In the genomic region with DNA sequence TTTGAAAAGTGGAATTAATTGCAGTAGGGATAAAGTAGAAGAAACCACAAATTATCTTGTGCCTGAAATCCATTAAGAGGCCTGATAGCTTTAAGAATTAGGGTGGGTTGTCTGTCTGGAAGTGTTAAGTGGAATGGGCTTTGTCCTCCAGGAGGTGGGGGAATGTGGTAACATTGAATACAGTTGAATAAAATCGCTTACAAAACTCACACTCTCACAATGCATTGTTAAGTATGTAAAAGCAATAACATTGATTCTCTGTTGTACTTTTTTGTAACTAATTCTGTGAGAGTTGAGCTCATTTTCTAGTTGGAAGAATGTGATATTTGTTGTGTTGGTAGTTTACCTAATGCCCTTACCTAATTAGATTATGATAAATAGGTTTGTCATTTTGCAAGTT, we compare ENCODE assay signal across 29 cellular contexts. TPM values are rescaled to one million over a fixed set of nuclear protein-coding genes. Genes with fewer than 3 reads are reported as not detected.
DNase-seq lines count a peak whose midpoint lies in the region; ATAC-seq, FAIRE-seq and TF ChIP-seq lines count a peak whose summit lies in the region.
"Had no signal": no experiment of that assay in that cellular context is flagged by ENCODE, and none has a peak within 500 bp of the region (broad histone marks: within the 10 kb centered on the region; RNA-seq: fewer than 3 reads in every experiment).

No MANE protein-coding gene starts in this region.

- H3K36me3 Mint-ChIP-seq in activated T-cell treated with anti-CD3 and anti-CD28 coated beads, Interleukin-2, amount 50 U/mL, for 72 hours (ENCODE audit: insufficient read depth in 2 of 2): peaks cover 10 to 42% of the 10 kb centered on the region in 2 donors
- H3K36me3 Mint-ChIP-seq in T-helper 17 cell (ENCODE audit: low read depth) (peaks cover 11% of the 10 kb centered on the region), nephron progenitor cell (ENCODE audit: low read depth) (peaks cover 78% of the 10 kb centered on the region)

- no peaks in the 10 kb centered on the region for H3K27me3 Mint-ChIP-seq in activated T-cell treated with anti-CD3 and anti-CD28 coated beads, Interleukin-2, amount 50 U/mL, for 72 hours (ENCODE audit: low read depth)
- H3K27me3 Mint-ChIP-seq in T-helper 17 cell (no peaks in the 10 kb centered on the region), nephron progenitor cell (ENCODE audit: low read depth, poor library complexity) (peaks cover 2% of the 10 kb centered on the region)
- H3K27me3 Mint-ChIP-seq: effector memory CD8-positive, alpha-beta T cell had no signal

- ATAC-seq in activated T-cell treated with anti-CD3 and anti-CD28 coated beads, Interleukin-2, amount 50 U/mL, for 72 hours (replicated peaks in 1 of 2): no peak
- ATAC-seq in T-helper 17 cell (no peak), GM18870 (IDR thresholded peaks at IDR 0.05; ENCODE audit: unreplicated experiment) (no peak)
- ATAC-seq: effector memory CD8-positive, alpha-beta T cell; esophagus mucosa; left lobe of liver; pancreas; stimulated activated naive CD8-positive, alpha-beta T cell treated with anti-CD3 and anti-CD28 coated beads, Interleukin-15, Interleukin-2, amounts not matched to agents 100 U/mL and 50 U/mL, for 24 hours had no signal

- no peak for TF ChIP-seq CTCF in nephron progenitor cell (IDR thresholded peaks at IDR 0.05)

- H3K4me3 Mint-ChIP-seq in activated T-cell treated with anti-CD3 and anti-CD28 coated beads, Interleukin-2, amount 50 U/mL, for 72 hours: peak overlapping the region in 1 of 2 donors; percentile 29
- no peak overlapping the region for H3K4me3 Mint-ChIP-seq in T-helper 17 cell
- H3K4me3 Mint-ChIP-seq in nephron progenitor cell: no peak overlapping the region
- H3K4me3 Mint-ChIP-seq: CD8-positive, alpha-beta memory T cell; effector memory CD8-positive, alpha-beta T cell; neural crest cell had no signal

- no peak for DNase-seq in activated T-cell treated with anti-CD3 and anti-CD28 coated beads, Interleukin-2, amount 50 U/mL, for 72 hours
- no peak for DNase-seq in activated T-cell treated with anti-CD3 and anti-CD28 coated beads, Interleukin-2, amount 50 U/mL, for 48 hours
- DNase-seq in GM12891 (ENCODE audit: insufficient read length, low spot score) (no peak), T-helper 17 cell (no peak), nephron progenitor cell (no peak), NCI-H345 (lab: John Stamatoyannopoulos, UW) (no peak), kidney tubule cell (ENCODE audit: low spot score) (no peak)
- DNase-seq: ACHN; activated CD4-positive, CD25-positive, alpha-beta regulatory T cell treated with anti-CD3 and anti-CD28 coated beads, Interleukin-2, amount 50 U/mL, for 72 hours; BE2C; caudate nucleus; CD8-positive, alpha-beta memory T cell; effector memory CD8-positive, alpha-beta T cell; foreskin fibroblast; KBM-7; NCI-H1092 treated with DMSO at 0.1 percent for 48 hours; NCI-H187; NCI-H510A; pancreas; small intestine; stimulated activated naive CD8-positive, alpha-beta T cell treated with anti-CD3 and anti-CD28 coated beads, Interleukin-15, Interleukin-2, amounts not matched to agents 100 U/mL and 50 U/mL, for 24 hours; uterus had no signal

- no peaks in the 10 kb centered on the region for H3K9me3 ChIP-seq in T-helper 17 cell (ENCODE audit: control insufficient read depth, low read length, poor library complexity, severe bottlenecking)
- H3K9me3 ChIP-seq: BE2C, pancreas, uterus had no signal

- no peaks in the 10 kb centered on the region for H3K9me3 Mint-ChIP-seq in activated T-cell treated with anti-CD3 and anti-CD28 coated beads, Interleukin-2, amount 50 U/mL, for 72 hours
- H3K9me3 Mint-ChIP-seq in nephron progenitor cell: no peaks in the 10 kb centered on the region
- H3K9me3 Mint-ChIP-seq: CD8-positive, alpha-beta memory T cell; effector memory CD8-positive, alpha-beta T cell; neural crest cell had no signal

- no peak for FAIRE-seq in GM12891 (lab: Jason Lieb, UNC)
- FAIRE-seq: GM18507, pancreas, small intestine had no signal

- TF ChIP-seq POLR2A in GM12891 (IDR thresholded peaks at IDR 0.05; ENCODE audit: low read depth, low read length): 0 out of 2 replicates have a peak, but pooled peaks have one; percentile 29

- peak overlapping the region; percentile 79 for H3K27ac Mint-ChIP-seq in activated T-cell treated with anti-CD3 and anti-CD28 coated beads, Interleukin-2, amount 50 U/mL, for 72 hours
- H3K27ac Mint-ChIP-seq in T-helper 17 cell (peak overlapping the region; percentile 51), nephron progenitor cell (peak overlapping the region; percentile 55)

- H3K4me1 Mint-ChIP-seq in activated T-cell treated with anti-CD3 and anti-CD28 coated beads, Interleukin-2, amount 50 U/mL, for 72 hours (ENCODE audit: low read depth): peaks cover 16% of the 10 kb centered on the region
- peaks cover 15% of the 10 kb centered on the region for H3K4me1 Mint-ChIP-seq in T-helper 17 cell
- H3K4me1 Mint-ChIP-seq in nephron progenitor cell: peaks cover 5% of the 10 kb centered on the region

TF ChIP-seq in GM12891, 5 proteins besides CTCF, POLR2A, EP300 and RAD21:
- TF ChIP-seq PAX5 (IDR thresholded peaks at IDR 0.05; ENCODE audit: insufficient read depth, low read length, severe bottlenecking) (no peak), SPI1 (IDR thresholded peaks at IDR 0.05; ENCODE audit: low read depth, low read length) (no peak), TAF1 (IDR thresholded peaks at IDR 0.05; ENCODE audit: low read depth, low read length) (no peak), POU2F2 (IDR thresholded peaks at IDR 0.05; ENCODE audit: low read depth, low read length) (no peak), POLR2AphosphoS5 (IDR thresholded peaks at IDR 0.05; ENCODE audit: low read depth, low read length) (no peak)

RNA-seq across cellular contexts. Expression of a gene that starts 12.1 kb away (rescaled TPM):
- total RNA-seq in activated T-cell treated with anti-CD3 and anti-CD28 coated beads, Interleukin-2, amount 50 U/mL, for 72 hours: 100 to 1,000 TPM; 149 to 156 TPM
- polyA plus RNA-seq in GM12891 (2012; ENCODE audit: low read depth, missing spikeins): 156 TPM
- total RNA-seq in T-helper 17 cell: 100 to 1,000 TPM; 121 to 135 TPM

RNA-seq across cellular contexts. Expression of a gene that starts 22.5 kb away (rescaled TPM):
- total RNA-seq in activated T-cell treated with anti-CD3 and anti-CD28 coated beads, Interleukin-2, amount 50 U/mL, for 72 hours: under 1 TPM; 0.19 to 0.56 TPM
- 3.0 TPM for polyA plus RNA-seq in GM12891 (2012; ENCODE audit: low read depth, missing spikeins)
- total RNA-seq in T-helper 17 cell: under 1 TPM; 0.18 to 0.30 TPM
- total RNA-seq: esophagus mucosa, H4, HT1080, neural crest cell, pancreas, uterus had no signal
- polyA plus RNA-seq: CD8-positive, alpha-beta memory T cell; small intestine had no signal

RNA-seq across cellular contexts. Expression of a gene that starts 35.3 kb away (rescaled TPM):
- 10 to 100 TPM; 58.8 to 77.5 TPM for total RNA-seq in activated T-cell treated with anti-CD3 and anti-CD28 coated beads, Interleukin-2, amount 50 U/mL, for 72 hours
- 133 TPM for polyA plus RNA-seq in GM12891 (2012; ENCODE audit: low read depth, missing spikeins)
- total RNA-seq in T-helper 17 cell: 10 to 100 TPM; 37.5 to 39.5 TPM
